3 cellular contexts compared by ENCODE assay signal in genomic region chr1:115643636-115644035, GRCh38.
TF ChIP-seq lines count a peak whose summit lies in the region.

No MANE protein-coding gene starts in this region.

TF ChIP-seq in IMR-90, 13 proteins besides CTCF, POLR2A, EP300 and RAD21:
- TF ChIP-seq NFE2L2 (IDR thresholded peaks at IDR 0.05; ENCODE audit: low read depth, low read length) (no peak), RFX5 (IDR thresholded peaks at IDR 0.05; ENCODE audit: low read depth, low read length) (no peak), MAFK (IDR thresholded peaks at IDR 0.05; ENCODE audit: low read depth, low read length) (no peak), MXI1 (IDR thresholded peaks at IDR 0.05; ENCODE audit: borderline replicate concordance, low read depth, low read length) (no peak), ELK1 (IDR thresholded peaks at IDR 0.05; ENCODE audit: borderline replicate concordance, low read depth, low read length) (no peak), MAZ (IDR thresholded peaks at IDR 0.05; ENCODE audit: borderline replicate concordance, low read depth, low read length) (no peak), RCOR1 (IDR thresholded peaks at IDR 0.05; ENCODE audit: insufficient replicate concordance, low read length) (no peak), CEBPB (IDR thresholded peaks at IDR 0.05; ENCODE audit: low read depth, low read length) (no peak), USF2 (IDR thresholded peaks at IDR 0.05; ENCODE audit: low read depth, low read length) (no peak), SMC3 (IDR thresholded peaks at IDR 0.05; ENCODE audit: low read depth, low read length) (no peak), FOS (IDR thresholded peaks at IDR 0.05; ENCODE audit: low read depth, low read length) (no peak), BHLHE40 (IDR thresholded peaks at IDR 0.05; ENCODE audit: low read depth, low read length) (no peak), CHD1 (IDR thresholded peaks at IDR 0.05; ENCODE audit: low read depth, low read length) (no peak)

TF ChIP-seq in H1, 55 proteins besides CTCF, POLR2A, EP300 and RAD21:
- no peak for TF ChIP-seq SAP30 (IDR thresholded peaks at IDR 0.05; ENCODE audit: insufficient read depth, insufficient replicate concordance, low read length)

TF ChIP-seq in HEK293T, 16 proteins besides CTCF, POLR2A, EP300 and RAD21:
- TF ChIP-seq LEF1 (IDR thresholded peaks at IDR 0.05; ENCODE audit: borderline replicate concordance) (no peak), FOXA1 (IDR thresholded peaks at IDR 0.05) (no peak), L3MBTL2 (conservative IDR thresholded peaks at IDR 0.05) (no peak), TARDBP (IDR thresholded peaks at IDR 0.05) (no peak), SUZ12 (IDR thresholded peaks at IDR 0.05) (no peak), HDGF (IDR thresholded peaks at IDR 0.05; ENCODE audit: borderline replicate concordance) (no peak), ELF4 (IDR thresholded peaks at IDR 0.05) (no peak), SP1 (IDR thresholded peaks at IDR 0.05) (no peak), CTBP1 (IDR thresholded peaks at IDR 0.05; ENCODE audit: borderline replicate concordance) (no peak), FOXM1 (IDR thresholded peaks at IDR 0.05; ENCODE audit: borderline replicate concordance) (no peak), ZNF384 (IDR thresholded peaks at IDR 0.05) (no peak), ARNT (IDR thresholded peaks at IDR 0.05) (no peak), PKNOX1 (IDR thresholded peaks at IDR 0.05) (no peak), BHLHE40 (IDR thresholded peaks at IDR 0.05; ENCODE audit: borderline replicate concordance) (no peak), FOXK2 (IDR thresholded peaks at IDR 0.05) (no peak)
